17 cellular contexts compared by ENCODE assay signal in genomic region chr2:176745543-176746331, GRCh38.
DNase-seq lines count a peak whose midpoint lies in the region; ATAC-seq and TF ChIP-seq lines count a peak whose summit lies in the region.
"Had no signal": no experiment of that assay in that cellular context is flagged by ENCODE, and none has a peak within 500 bp of the region (broad histone marks: within the 10 kb centered on the region; RNA-seq: fewer than 3 reads in every experiment).

No MANE protein-coding gene starts in this region.

- H3K36me3 Mint-ChIP-seq in immature natural killer cell (no peaks in the 10 kb centered on the region), endothelial cell (ENCODE audit: low read depth, unreplicated experiment) (no peaks in the 10 kb centered on the region)
- H3K36me3 Mint-ChIP-seq: CD4-positive, alpha-beta memory T cell; memory B cell had no signal

- H3K4me3 ChIP-seq in GM06990 (replicated peaks; ENCODE audit: low read depth, low read length) (no peak overlapping the region; the same call in 1 of the 2 replicates), SK-N-MC (peak overlapping the region; percentile 44; the same call in 1 of the 2 replicates)
- H3K4me3 ChIP-seq: SJSA1 had no signal

- no peak overlapping the region for H3K9ac ChIP-seq in SK-N-MC (ENCODE audit: insufficient read length)

- DNase-seq in GM06990 (ENCODE audit: extremely low read depth, insufficient read length) (peak; percentile 17), SK-N-MC (ENCODE audit: low read depth, low spot score) (no peak), T1000 (lab: John Stamatoyannopoulos, UW) (no peak), GM10266 (ENCODE audit: extremely low spot score) (no peak), immature natural killer cell (no peak), endothelial cell (ENCODE audit: low spot score) (no peak)
- DNase-seq: activated CD4-positive, alpha-beta T cell treated with anti-CD3 and anti-CD28 coated beads, Interleukin-2, amount 50 U/mL, for 48 hours; caudate nucleus; CD4-positive, alpha-beta memory T cell; effector memory CD8-positive, alpha-beta T cell; EL; retina had no signal

- H3K27me3 Mint-ChIP-seq in immature natural killer cell (ENCODE audit: low read depth in 3 of 3) (peaks cover 2 to 12% (median 6%) of the 10 kb centered on the region in 3 donors), endothelial cell (ENCODE audit: unreplicated experiment) (no peaks in the 10 kb centered on the region)

- TF ChIP-seq CTCF in GM06990 (IDR thresholded peaks at IDR 0.05; ENCODE audit: insufficient read depth, low read length, poor library complexity, severe bottlenecking) = no peak
- no peak for TF ChIP-seq CTCF in GM10266 (IDR thresholded peaks at IDR 0.05; ENCODE audit: control insufficient read depth, insufficient read depth, low read depth, missing control alignments)
- TF ChIP-seq CTCF in endothelial cell (IDR thresholded peaks at IDR 0.05; ENCODE audit: unreplicated experiment) = no peak

- H3K9me3 Mint-ChIP-seq in immature natural killer cell (no peaks in the 10 kb centered on the region), endothelial cell (ENCODE audit: unreplicated experiment) (no peaks in the 10 kb centered on the region)
- H3K9me3 Mint-ChIP-seq: CD4-positive, alpha-beta memory T cell; effector memory CD8-positive, alpha-beta T cell; memory B cell had no signal

- H3K27ac ChIP-seq in SK-N-MC = no peak overlapping the region
- H3K27ac ChIP-seq: SJSA1 had no signal

- H3K4me3 Mint-ChIP-seq in immature natural killer cell (no peak overlapping the region), endothelial cell (ENCODE audit: unreplicated experiment) (no peak overlapping the region)
- H3K4me3 Mint-ChIP-seq: CD4-positive, alpha-beta memory T cell; effector memory CD8-positive, alpha-beta T cell; memory B cell; neural crest cell had no signal

- no peak overlapping the region for H3K27ac Mint-ChIP-seq in immature natural killer cell
- H3K27ac Mint-ChIP-seq in endothelial cell (ENCODE audit: unreplicated experiment) = no peak overlapping the region
- H3K27ac Mint-ChIP-seq: CD4-positive, alpha-beta memory T cell; effector memory CD8-positive, alpha-beta T cell; memory B cell had no signal

- H3K27me3 ChIP-seq in GM06990 (replicated peaks; ENCODE audit: control insufficient read depth, insufficient read depth, low read length) = no peaks in the 10 kb centered on the region
- H3K27me3 ChIP-seq: SJSA1 had no signal

- peaks cover 5 to 8% of the 10 kb centered on the region in 2 donors for H3K4me1 Mint-ChIP-seq in immature natural killer cell
- H3K4me1 Mint-ChIP-seq in endothelial cell (ENCODE audit: unreplicated experiment) = no peaks in the 10 kb centered on the region

- H3K9me3 ChIP-seq in SK-N-MC (ENCODE audit: low read depth, low read length) = no peaks in the 10 kb centered on the region
- H3K9me3 ChIP-seq: SJSA1 had no signal

- no peaks in the 10 kb centered on the region for H3K36me3 ChIP-seq in GM06990 (ENCODE audit: control insufficient read depth, insufficient read depth, low read length)
- no peaks in the 10 kb centered on the region for H3K36me3 ChIP-seq in SK-N-MC (ENCODE audit: insufficient read depth, low read length)
- H3K36me3 ChIP-seq: SJSA1 had no signal

- peak; percentile 70 for ATAC-seq in GM19467 (IDR thresholded peaks at IDR 0.05; ENCODE audit: unreplicated experiment)
- ATAC-seq in HG02943 (IDR thresholded peaks at IDR 0.05; ENCODE audit: low read depth, unreplicated experiment) = peak; percentile 82
- ATAC-seq: effector memory CD8-positive, alpha-beta T cell had no signal
